In the genomic region with DNA sequence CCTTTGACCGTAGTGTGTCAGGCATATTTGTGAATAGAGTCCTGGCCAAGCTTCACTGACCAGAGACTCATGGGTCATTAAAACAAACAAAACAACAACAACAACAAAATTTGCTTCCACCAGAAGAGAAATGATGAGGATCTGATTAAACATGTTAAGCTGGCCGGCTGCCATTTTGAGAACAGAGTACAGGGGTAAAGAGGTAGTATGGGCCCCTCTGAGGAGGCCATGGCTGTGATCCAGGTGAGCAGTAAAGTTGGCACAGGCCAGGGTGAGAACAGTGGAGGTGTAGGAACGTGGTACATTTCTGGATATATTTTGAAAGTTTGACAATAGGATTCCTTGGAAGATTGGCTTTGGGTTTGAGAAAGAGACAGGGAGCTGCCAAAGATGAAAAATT, we compare ENCODE assay signal across 16 cellular contexts.
DNase-seq lines count a peak whose midpoint lies in the region; TF ChIP-seq lines count a peak whose summit lies in the region.
"Had no signal": no experiment of that assay in that cellular context is flagged by ENCODE, and none has a peak within 500 bp of the region (broad histone marks: within the 10 kb centered on the region; RNA-seq: fewer than 3 reads in every experiment).

No MANE protein-coding gene starts in this region.

- H3K27ac ChIP-seq in mammary epithelial cell (ENCODE audit: insufficient read depth, low read depth, low read length): no peak overlapping the region
- H3K27ac ChIP-seq: C4-2B, GM23248 had no signal

- in situ Hi-C loops in mammary epithelial cell (cut with MboI; ENCODE audit: low sequenced_read_pairs in 2 of 2): no loop called here

- H3K9me3 Mint-ChIP-seq in MCF 10A (ENCODE audit: unreplicated experiment): no peaks in the 10 kb centered on the region
- H3K9me3 Mint-ChIP-seq in activated T-helper 1 cell treated with anti-CD3 and anti-CD28 coated beads, Interleukin-12 subunit alpha, Interleukin-12 subunit beta, Interleukin-2, Interleukin-4 antibody, amounts not matched to agents 30 ng/mL and 10 ng/mL and 1 ng/mL, durations not matched to agents 14 hours and 24 hours and 36 hours: peaks cover 53% of the 10 kb centered on the region

- TF ChIP-seq POLR2A in lower leg skin (IDR thresholded peaks at IDR 0.05): no peak

- dilution Hi-C loops in mammary epithelial cell (cut with HindIII; ENCODE audit: low sequenced_read_pairs): no loop called here

- 22% methylated on average over 3 of the region's 3 CpGs for WGBS in mammary epithelial cell (ENCODE audit: low coverage, missing lambda C conversion rate)
- 64 to 65% methylated on average over 3 of the region's 3 CpGs for WGBS in lower leg skin, 2 donors

- peaks cover 14% of the 10 kb centered on the region for H3K4me1 ChIP-seq in mammary epithelial cell (ENCODE audit: insufficient read depth, low read length)
- H3K4me1 ChIP-seq: Caco-2, HAP-1 had no signal

- DNase-seq in MCF 10A (ENCODE audit: unreplicated experiment) (peak; percentile 51), mammary epithelial cell (no peak), lower leg skin (ENCODE audit: low spot score in 2 of 2) (peak; percentile 17 to 83), DMS 273 (lab: John Stamatoyannopoulos, UW; ENCODE audit: unreplicated experiment) (no peak), NAMALWA (ENCODE audit: low spot score) (no peak), OCI-M1 (lab: John Stamatoyannopoulos, UW) (no peak)
- DNase-seq in activated T-helper 1 cell treated with anti-CD3 and anti-CD28 coated beads, Interleukin-12 subunit alpha, Interleukin-12 subunit beta, Interleukin-2, Interleukin-4 antibody, amounts not matched to agents 30 ng/mL and 10 ng/mL and 1 ng/mL, durations not matched to agents 14 hours and 24 hours and 36 hours (ENCODE audit: low spot score): no peak
- DNase-seq: AML-193; Caco-2; CD4-positive, alpha-beta T cell; DMS153; DMS79; GDM1; GM23248 had no signal

- POLR2A ChIA-PET in MCF 10A (lab: Yijun Ruan, JAX): interaction anchor here (0.5 to 0.9 kb wide), 2 partner anchors 21 to 105 kb away, joined by 4 to 6 read pairs; no protein-coding TSS in a partner anchor

- CTCF ChIA-PET in MCF 10A (lab: Yijun Ruan, JAX) (interaction anchor here (0.6 kb wide), 1 partner anchor 207 kb away, joined by 3 read pairs; no protein-coding TSS in a partner anchor), mammary epithelial cell (lab: Charles Lee; ENCODE audit: low non-redundant PET) (no interaction called here)

- no peaks in the 10 kb centered on the region for H3K36me3 ChIP-seq in mammary epithelial cell (ENCODE audit: insufficient read depth, low read length)
- H3K36me3 ChIP-seq: HAP-1 had no signal

- H4K20me1 ChIP-seq in mammary epithelial cell (ENCODE audit: insufficient read depth, low read length): no peaks in the 10 kb centered on the region

- H3K4me3 ChIP-seq in mammary epithelial cell (replicated peaks in 1 of 3; ENCODE audit: insufficient read depth in 1 of 3, low read depth in 2 of 3, low read length in 3 of 3) (no peak overlapping the region), lower leg skin (ENCODE audit: low read depth, poor library complexity, severe bottlenecking) (no peak overlapping the region)
- H3K4me3 ChIP-seq: GM23248, HAP-1 had no signal

- no peak overlapping the region for H3K4me2 ChIP-seq in mammary epithelial cell (ENCODE audit: insufficient read depth, low read depth, low read length)

- no peaks in the 10 kb centered on the region for H3K27me3 Mint-ChIP-seq in MCF 10A (ENCODE audit: insufficient read depth, unreplicated experiment)
- no peaks in the 10 kb centered on the region for H3K27me3 Mint-ChIP-seq in activated T-helper 1 cell treated with anti-CD3 and anti-CD28 coated beads, Interleukin-12 subunit alpha, Interleukin-12 subunit beta, Interleukin-2, Interleukin-4 antibody, amounts not matched to agents 30 ng/mL and 10 ng/mL and 1 ng/mL, durations not matched to agents 14 hours and 24 hours and 36 hours (ENCODE audit: insufficient read depth)
- H3K27me3 Mint-ChIP-seq: CD4-positive, alpha-beta T cell had no signal

- no TSS peak for BruUV-seq in MCF 10A (replicated peaks; lab: Mats Ljungman, UMichigan)
- BruUV-seq in mammary epithelial cell (replicated peaks; lab: Mats Ljungman, UMichigan): no TSS peak

- intact Hi-C loops in MCF 10A (cut with micrococcal nuclease) (no loop called here), mammary epithelial cell (cut with micrococcal nuclease) (no loop called here), lower leg skin (cut with DNase I; ENCODE audit: low total_unique reads) (no loop called here)
- intact Hi-C loops in activated T-helper 1 cell treated with anti-CD3 and anti-CD28 coated beads, Interleukin-12 subunit alpha, Interleukin-12 subunit beta, Interleukin-2, Interleukin-4 antibody, amounts not matched to agents 30 ng/mL and 10 ng/mL and 1 ng/mL, durations not matched to agents 14 hours and 24 hours and 36 hours (cut with micrococcal nuclease): no loop called here

- no peak overlapping the region for H3K4me3 Mint-ChIP-seq in MCF 10A (ENCODE audit: unreplicated experiment)
- no peak overlapping the region for H3K4me3 Mint-ChIP-seq in activated T-helper 1 cell treated with anti-CD3 and anti-CD28 coated beads, Interleukin-12 subunit alpha, Interleukin-12 subunit beta, Interleukin-2, Interleukin-4 antibody, amounts not matched to agents 30 ng/mL and 10 ng/mL and 1 ng/mL, durations not matched to agents 14 hours and 24 hours and 36 hours
- H3K4me3 Mint-ChIP-seq: CD4-positive, alpha-beta T cell had no signal

- H2AFZ ChIP-seq in mammary epithelial cell (ENCODE audit: low read depth, low read length): no peak overlapping the region
- H2AFZ ChIP-seq: GM23248 had no signal

- H3K9me3 ChIP-seq in mammary epithelial cell (replicated peaks; ENCODE audit: insufficient read depth, low read length): peaks cover 3% of the 10 kb centered on the region
- H3K9me3 ChIP-seq: Caco-2, HAP-1 had no signal

- TF ChIP-seq CTCF in MCF 10A (IDR thresholded peaks at IDR 0.05; ENCODE audit: unreplicated experiment): no peak
- no peak for TF ChIP-seq CTCF in mammary epithelial cell (conservative IDR thresholded peaks at IDR 0.05 in 1 of 2, IDR thresholded peaks at IDR 0.05 in 1 of 2; ENCODE audit: extremely low read depth in 1 of 2, insufficient read depth in 1 of 2, low read depth in 1 of 2, low read length in 2 of 2)
- no peak for TF ChIP-seq CTCF in lower leg skin (IDR thresholded peaks at IDR 0.05)

- H3K9ac ChIP-seq in mammary epithelial cell (ENCODE audit: insufficient read depth, low read length): no peak overlapping the region
- H3K9ac ChIP-seq: GM23248 had no signal

- no peaks in the 10 kb centered on the region for H3K36me3 Mint-ChIP-seq in MCF 10A (ENCODE audit: insufficient read depth, unreplicated experiment)
- H3K36me3 Mint-ChIP-seq in activated T-helper 1 cell treated with anti-CD3 and anti-CD28 coated beads, Interleukin-12 subunit alpha, Interleukin-12 subunit beta, Interleukin-2, Interleukin-4 antibody, amounts not matched to agents 30 ng/mL and 10 ng/mL and 1 ng/mL, durations not matched to agents 14 hours and 24 hours and 36 hours (ENCODE audit: low read depth): peaks cover 27% of the 10 kb centered on the region

- no peaks in the 10 kb centered on the region for H3K79me2 ChIP-seq in mammary epithelial cell (ENCODE audit: insufficient read depth, low read length)

- H3K27ac Mint-ChIP-seq in MCF 10A (ENCODE audit: low read depth, unreplicated experiment): peak overlapping the region; percentile 72
- peak overlapping the region; percentile 42 for H3K27ac Mint-ChIP-seq in activated T-helper 1 cell treated with anti-CD3 and anti-CD28 coated beads, Interleukin-12 subunit alpha, Interleukin-12 subunit beta, Interleukin-2, Interleukin-4 antibody, amounts not matched to agents 30 ng/mL and 10 ng/mL and 1 ng/mL, durations not matched to agents 14 hours and 24 hours and 36 hours
- H3K27ac Mint-ChIP-seq: CD4-positive, alpha-beta T cell had no signal

- H3K27me3 ChIP-seq in mammary epithelial cell (ENCODE audit: insufficient read depth, low read length): no peaks in the 10 kb centered on the region

- H3K4me1 Mint-ChIP-seq in MCF 10A (ENCODE audit: insufficient read depth, unreplicated experiment): peaks cover 47% of the 10 kb centered on the region
- peaks cover 38% of the 10 kb centered on the region for H3K4me1 Mint-ChIP-seq in activated T-helper 1 cell treated with anti-CD3 and anti-CD28 coated beads, Interleukin-12 subunit alpha, Interleukin-12 subunit beta, Interleukin-2, Interleukin-4 antibody, amounts not matched to agents 30 ng/mL and 10 ng/mL and 1 ng/mL, durations not matched to agents 14 hours and 24 hours and 36 hours (ENCODE audit: low read depth)

Comparison
In these comparisons a context has a peak if more than half of its experiments do, and no peak if none do; other contexts are left out.
1. DNase-seq: peak in MCF 10A (single experiment) and lower leg skin (2 of 2); none in mammary epithelial cell (single experiment), activated T-helper 1 cell treated with anti-CD3 and anti-CD28 coated beads, Interleukin-12 subunit alpha, Interleukin-12 subunit beta, Interleukin-2, Interleukin-4 antibody, amounts not matched to agents 30 ng/mL and 10 ng/mL and 1 ng/mL, durations not matched to agents 14 hours and 24 hours and 36 hours (single experiment), DMS 273 (single experiment), NAMALWA (single experiment) and OCI-M1 (single experiment).